17 cellular contexts compared by ENCODE assay signal in the genomic region with DNA sequence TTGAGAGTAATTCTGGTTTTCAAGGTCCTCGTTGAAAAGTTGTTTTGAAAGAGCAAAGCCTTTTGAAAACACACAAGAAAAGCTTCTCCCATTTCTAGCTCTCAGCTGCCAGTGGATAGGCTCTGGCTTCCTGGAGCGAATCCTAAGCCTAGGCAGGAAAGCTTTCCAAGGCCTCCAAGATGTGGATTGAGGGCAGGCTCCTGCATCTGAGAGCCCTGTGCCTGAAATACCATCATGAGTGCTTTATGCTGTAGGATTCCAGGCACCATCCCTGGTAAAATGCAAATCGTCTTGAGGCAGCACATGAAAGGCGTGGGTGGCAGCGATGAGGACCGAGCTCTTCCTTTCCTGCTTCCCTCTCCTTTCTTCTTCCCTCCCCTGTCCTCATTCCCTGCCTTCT.
A peak's percentile ranks its signal among the peaks of the same experiment; 100 is the strongest.
DNase-seq lines count a peak whose midpoint lies in the region; ATAC-seq and TF ChIP-seq lines count a peak whose summit lies in the region.
"Had no signal": no experiment of that assay in that cellular context is flagged by ENCODE, and none has a peak within 500 bp of the region (broad histone marks: within the 10 kb centered on the region; RNA-seq: fewer than 3 reads in every experiment).

No MANE protein-coding gene starts in this region.

- H2BK12ac ChIP-seq in neuronal stem cell (ENCODE audit: low read length), result no peak overlapping the region

- intact Hi-C loops in uterus (cut with DNase I; ENCODE audit: low total_unique reads), result no loop called here

- H3K27ac ChIP-seq in gastroesophageal sphincter (peak overlapping the region in 3 of 4 donors; percentile 25 to 61 (median 56)), neuronal stem cell (replicated peaks; ENCODE audit: low read length) (peak overlapping the region; percentile 66), uterus (peak overlapping the region; percentile 84 to 97), tibial nerve (peak overlapping the region in 2 of 4 donors; percentile 59 to 67)
- H3K27ac ChIP-seq: C4-2B, right lobe of liver had no signal

- H4K8ac ChIP-seq in neuronal stem cell (ENCODE audit: low read depth, low read length), result no peak overlapping the region

- no peak overlapping the region for H2BK5ac ChIP-seq in neuronal stem cell (ENCODE audit: low read length)

- WGBS in gastroesophageal sphincter (ENCODE audit: low coverage in 1 of 2), 2 donors, result 52 to 68% methylated on average over 5 to 6 of the region's 6 CpGs
- WGBS in neuronal stem cell (ENCODE audit: extremely low coverage in 2 of 2, insufficient read length in 2 of 2, insufficient replicate concordance in 1 of 2), 2 donors, result no CpG with 5 or more reads among the region's 6 CpGs
- WGBS in tibial nerve, 2 donors, result 65 to 67% methylated on average over 6 of the region's 6 CpGs

- no peaks in the 10 kb centered on the region for H3K79me1 ChIP-seq in neuronal stem cell (ENCODE audit: low read depth, low read length)

- TF ChIP-seq EP300 in gastroesophageal sphincter (IDR thresholded peaks at IDR 0.05) (no peak), tibial nerve (IDR thresholded peaks at IDR 0.05) (no peak)

- no peak for DNase-seq in adipocyte (ENCODE audit: low read depth)
- no peak for DNase-seq in neuronal stem cell (ENCODE audit: low spot score)
- DNase-seq in uterus, result no peak
- no peak for DNase-seq in NCI-H2029 treated with DMSO at 0.1 percent for 48 hours (lab: John Stamatoyannopoulos, UW)
- DNase-seq in NCI-H345 (lab: John Stamatoyannopoulos, UW), result no peak
- DNase-seq in tibial nerve (ENCODE audit: low spot score in 2 of 2), result no peak
- DNase-seq: activated CD4-positive, alpha-beta T cell treated with anti-CD3 and anti-CD28 coated beads for 4 hours; activated naive CD8-positive, alpha-beta T cell treated with anti-CD3 and anti-CD28 coated beads, Interleukin-2, amount 10 ng/mL, durations not matched to agents 7 days and 5 days; cerebellar nuclear complex; kidney glomerular epithelial cell; MV-4-11; right lobe of liver; SIG-M5; stimulated activated CD4-positive, alpha-beta T cell treated with anti-CD3 and anti-CD28 coated beads, Interleukin-4, amount 100 ng/mL, for 4 hours had no signal

- H3K4me3 ChIP-seq in adipocyte (ENCODE audit: low read length) (no peak overlapping the region), gastroesophageal sphincter (no peak overlapping the region), neuronal stem cell (ENCODE audit: low read length in 2 of 2) (no peak overlapping the region), uterus (no peak overlapping the region), tibial nerve (no peak overlapping the region)
- H3K4me3 ChIP-seq: right lobe of liver had no signal

- H3K4ac ChIP-seq in neuronal stem cell (ENCODE audit: low read length), result no peak overlapping the region

- H3K9ac ChIP-seq in adipocyte (ENCODE audit: low read length), result peak overlapping the region; percentile 53
- H3K9ac ChIP-seq in neuronal stem cell (ENCODE audit: low read depth, low read length, poor library complexity), result no peak overlapping the region

- TF ChIP-seq POLR2A in gastroesophageal sphincter (IDR thresholded peaks at IDR 0.05) (no peak), uterus (IDR thresholded peaks at IDR 0.05) (no peak), tibial nerve (IDR thresholded peaks at IDR 0.05) (no peak)

- no peak overlapping the region for H3K4me2 ChIP-seq in neuronal stem cell (ENCODE audit: insufficient read depth, low read length, poor library complexity, severe bottlenecking)

- H2AK5ac ChIP-seq in neuronal stem cell (ENCODE audit: low read depth, low read length), result no peak overlapping the region

- ATAC-seq in gastroesophageal sphincter, result no peak
- ATAC-seq: HepG2, right lobe of liver had no signal

- H2BK15ac ChIP-seq in neuronal stem cell (ENCODE audit: low read length), result no peak overlapping the region

- H3K27me3 ChIP-seq in adipocyte (replicated peaks; ENCODE audit: control insufficient read depth, insufficient read depth, low read length) (no peaks in the 10 kb centered on the region), gastroesophageal sphincter (no peaks in the 10 kb centered on the region), neuronal stem cell (ENCODE audit: control insufficient read depth in 3 of 3, insufficient read depth in 3 of 3, low read depth in 1 of 3, low read length in 3 of 3) (peaks cover 0 to 10% (median 0%) of the 10 kb centered on the region in 3 experiments), uterus (no peaks in the 10 kb centered on the region), tibial nerve (no peaks in the 10 kb centered on the region)
- H3K27me3 ChIP-seq: right lobe of liver had no signal

- H3K9me3 ChIP-seq in adipocyte (ENCODE audit: control insufficient read depth, low read length), result peaks cover 7% of the 10 kb centered on the region
- no peaks in the 10 kb centered on the region for H3K9me3 ChIP-seq in gastroesophageal sphincter
- H3K9me3 ChIP-seq in neuronal stem cell (replicated peaks in 1 of 2; ENCODE audit: control insufficient read depth in 2 of 2, insufficient read depth in 1 of 2, low read depth in 1 of 2, low read length in 2 of 2), result no peaks in the 10 kb centered on the region
- H3K9me3 ChIP-seq in uterus, result no peaks in the 10 kb centered on the region
- H3K9me3 ChIP-seq in tibial nerve, result no peaks in the 10 kb centered on the region
- H3K9me3 ChIP-seq: right lobe of liver had no signal

- no peak overlapping the region for H3K14ac ChIP-seq in neuronal stem cell (ENCODE audit: low read length)

- no peaks in the 10 kb centered on the region for H3K36me3 ChIP-seq in adipocyte (ENCODE audit: control insufficient read depth, insufficient read depth, low read length, severe bottlenecking)
- no peaks in the 10 kb centered on the region for H3K36me3 ChIP-seq in gastroesophageal sphincter
- H3K36me3 ChIP-seq in neuronal stem cell (replicated peaks in 1 of 2; ENCODE audit: control insufficient read depth in 2 of 2, insufficient read depth in 2 of 2, low read length in 2 of 2), result no peaks in the 10 kb centered on the region
- H3K36me3 ChIP-seq in uterus, result no peaks in the 10 kb centered on the region
- no peaks in the 10 kb centered on the region for H3K36me3 ChIP-seq in tibial nerve
- H3K36me3 ChIP-seq: right lobe of liver had no signal

- H2AFZ ChIP-seq in neuronal stem cell (ENCODE audit: low read length), result peak overlapping the region; percentile 76

- TF ChIP-seq CTCF in gastroesophageal sphincter (IDR thresholded peaks at IDR 0.05) (no peak), uterus (IDR thresholded peaks at IDR 0.05) (no peak), tibial nerve (IDR thresholded peaks at IDR 0.05) (no peak)

- peak overlapping the region; percentile 69 for H3K18ac ChIP-seq in neuronal stem cell (ENCODE audit: low read length)

- H4K91ac ChIP-seq in neuronal stem cell (ENCODE audit: low read depth, low read length, poor library complexity), result no peak overlapping the region

- peaks cover 25% of the 10 kb centered on the region for H3K4me1 ChIP-seq in adipocyte (ENCODE audit: control insufficient read depth, insufficient read depth, low read length)
- peaks cover 6 to 27% (median 9%) of the 10 kb centered on the region in 3 donors for H3K4me1 ChIP-seq in gastroesophageal sphincter
- H3K4me1 ChIP-seq in neuronal stem cell (ENCODE audit: control insufficient read depth in 2 of 2, insufficient read depth in 1 of 2, low read depth in 1 of 2, low read length in 2 of 2), result peaks cover 14 to 17% of the 10 kb centered on the region in 2 donors
- peaks cover 10 to 17% of the 10 kb centered on the region in 2 donors for H3K4me1 ChIP-seq in uterus
- peaks cover 0 to 26% (median 2%) of the 10 kb centered on the region in 4 donors for H3K4me1 ChIP-seq in tibial nerve
- H3K4me1 ChIP-seq: right lobe of liver had no signal

- peak overlapping the region; percentile 24 for H2BK120ac ChIP-seq in neuronal stem cell (ENCODE audit: low read depth, low read length)

- no peak overlapping the region for H3K23ac ChIP-seq in neuronal stem cell (ENCODE audit: low read depth, low read length, poor library complexity)
